22 cellular contexts compared by ENCODE assay signal in the genomic region with DNA sequence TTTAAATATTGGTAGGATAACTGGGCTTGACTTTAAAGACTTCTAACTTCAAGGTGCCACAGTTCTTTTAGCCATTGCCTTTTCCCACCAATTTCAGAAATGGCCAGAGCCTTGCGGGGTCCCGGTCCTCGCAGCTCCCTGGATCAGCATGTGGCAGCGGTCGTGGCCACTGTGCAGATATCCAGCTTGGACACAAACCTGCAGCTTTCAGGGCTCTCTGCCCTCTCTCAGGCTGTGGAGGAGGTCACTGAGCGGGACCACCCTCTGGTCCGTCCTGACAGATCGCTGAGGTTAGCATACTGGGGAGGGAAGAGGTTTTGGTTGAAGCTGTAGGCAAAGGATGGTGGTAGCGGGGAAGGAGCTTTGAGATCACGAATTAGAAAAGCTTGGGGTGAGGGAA. TPM values are rescaled to one million over a fixed set of nuclear protein-coding genes. Genes with fewer than 3 reads are reported as not detected.
"Had no signal": no experiment of that assay in that cellular context is flagged by ENCODE, and none has a peak within 500 bp of the region (broad histone marks: within the 10 kb centered on the region; RNA-seq: fewer than 3 reads in every experiment).

No MANE protein-coding gene starts in this region.

- H3K27ac Mint-ChIP-seq: activated CD4-positive, alpha-beta memory T cell treated with anti-CD3 and anti-CD28 coated beads, Interleukin-2, amount 10 ng/mL, durations not matched to agents 7 days and 5 days; activated CD4-positive, alpha-beta T cell treated with anti-CD3 and anti-CD28 coated beads for 36 hours; brain had no signal

- DNase-seq: activated CD4-positive, alpha-beta memory T cell treated with anti-CD3 and anti-CD28 coated beads, Interleukin-2, amount 10 ng/mL, durations not matched to agents 7 days and 5 days; activated CD4-positive, alpha-beta T cell treated with anti-CD3 and anti-CD28 coated beads for 36 hours; activated CD4-positive, alpha-beta T cell treated with anti-CD3 and anti-CD28 coated beads, Interleukin-2, amount 50 U/mL, for 1 hour; activated effector memory CD4-positive, alpha-beta T cell treated with anti-CD3 and anti-CD28 coated beads, Interleukin-2, amount 50 U/mL, for 16 hours; activated naive CD4-positive, alpha-beta T cell treated with Interleukin-2 at 50 U/mL for 16 hours; activated T-cell treated with anti-CD3 and anti-CD28 coated beads, Interleukin-2, amount 50 U/mL, for 4 hours; amygdala; cerebellar nuclear complex; Karpas-422; NCI-H146; NCI-H187 treated with DMSO at 0.1 percent for 48 hours; NCI-H2081 treated with DMSO at 0.1 percent for 48 hours; NCI-H446; NCI-H524; SHP77 treated with DMSO at 0.1 percent for 48 hours; T-helper 2 cell; T1000 had no signal

- H3K27me3 Mint-ChIP-seq: activated CD4-positive, alpha-beta memory T cell treated with anti-CD3 and anti-CD28 coated beads, Interleukin-2, amount 10 ng/mL, durations not matched to agents 7 days and 5 days; activated CD4-positive, alpha-beta T cell treated with anti-CD3 and anti-CD28 coated beads for 36 hours; brain had no signal

- H3K9me3 Mint-ChIP-seq: activated CD4-positive, alpha-beta memory T cell treated with anti-CD3 and anti-CD28 coated beads, Interleukin-2, amount 10 ng/mL, durations not matched to agents 7 days and 5 days; activated T-cell treated with anti-CD3 and anti-CD28 coated beads, Interleukin-2, amount 50 U/mL, for 4 hours; brain had no signal

- H3K9me3 ChIP-seq: Peyer's patch had no signal

- H3K4me3 Mint-ChIP-seq: activated CD4-positive, alpha-beta memory T cell treated with anti-CD3 and anti-CD28 coated beads, Interleukin-2, amount 10 ng/mL, durations not matched to agents 7 days and 5 days; activated CD4-positive, alpha-beta T cell treated with anti-CD3 and anti-CD28 coated beads for 36 hours; activated T-cell treated with anti-CD3 and anti-CD28 coated beads, Interleukin-2, amount 50 U/mL, for 4 hours; brain had no signal

- H3K27me3 ChIP-seq: cardiac muscle cell, Peyer's patch had no signal

- H3K4me3 ChIP-seq: cardiac muscle cell, K562, Peyer's patch had no signal

- H3K27ac ChIP-seq: Peyer's patch, VCaP had no signal

- H3K36me3 ChIP-seq: cardiac muscle cell had no signal

RNA-seq across cellular contexts. Expression of gene TTBK1, which starts 54.9 kb away (rescaled TPM):
- total RNA-seq: K562 had no signal
- polyA plus RNA-seq: K562 had no signal
